8 cellular contexts compared by ENCODE assay signal in the genomic region with DNA sequence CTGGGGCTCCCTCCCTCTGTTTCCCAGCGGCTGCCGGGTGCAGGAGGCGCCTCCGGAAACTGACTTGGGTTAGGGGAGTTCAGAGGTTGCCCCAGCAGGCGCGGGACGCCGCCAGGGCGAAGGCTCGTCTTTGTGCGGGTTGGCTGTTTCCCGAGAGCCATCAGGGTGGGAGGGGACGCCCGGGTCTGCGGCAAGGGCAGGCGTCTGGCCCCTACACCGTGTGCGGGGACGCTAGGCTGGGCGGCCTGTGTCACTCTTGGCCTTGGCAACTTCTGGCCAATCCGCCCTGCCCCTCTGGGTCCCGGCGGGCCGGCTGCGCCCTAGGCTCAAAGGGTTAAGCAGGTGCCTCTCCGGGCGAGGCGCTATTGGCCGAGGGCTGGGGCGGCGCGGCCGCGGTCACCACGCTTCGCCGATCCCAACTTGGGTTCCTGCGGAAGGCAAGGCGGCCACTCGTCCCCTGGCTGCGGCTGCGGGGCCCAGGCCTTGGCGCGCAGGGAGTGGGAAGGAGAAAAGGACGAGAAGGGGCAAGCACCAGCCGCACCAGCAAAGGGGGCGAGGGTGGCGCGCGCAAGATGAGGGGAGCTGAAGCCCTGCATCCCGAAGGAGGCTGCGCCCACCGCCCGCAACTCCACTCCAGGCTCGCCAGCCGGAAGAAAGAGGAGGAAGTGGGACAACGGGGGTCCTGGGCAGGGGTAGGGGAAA. TPM values are rescaled to one million over a fixed set of nuclear protein-coding genes. Genes with fewer than 3 reads are reported as not detected.
DNase-seq lines count a peak whose midpoint lies in the region; ATAC-seq and TF ChIP-seq lines count a peak whose summit lies in the region.

No MANE protein-coding gene starts in this region.

- TF ChIP-seq CTCF in ascending aorta (IDR thresholded peaks at IDR 0.05) = no peak
- no peak for TF ChIP-seq CTCF in prostate gland (IDR thresholded peaks at IDR 0.05)

- no peak overlapping the region for H3K27ac ChIP-seq in ascending aorta
- H3K27ac ChIP-seq in prostate gland = no peak overlapping the region

- H3K4me3 ChIP-seq in ascending aorta (peak overlapping the region; percentile 55 to 70), iPS-15b (ENCODE audit: low read depth, low read length) (peak overlapping the region; percentile 48), prostate gland (peak overlapping the region; percentile 18 to 29)

- DNase-seq in COLO668 (lab: John Stamatoyannopoulos, UW; ENCODE audit: unreplicated experiment) (peak; percentile 56), ascending aorta (ENCODE audit: low spot score in 2 of 2) (no peak), prostate gland (ENCODE audit: low spot score) (no peak), NCI-H146 (lab: John Stamatoyannopoulos, UW) (no peak), NCI-H1417 treated with DMSO at 0.1 percent for 48 hours (lab: John Stamatoyannopoulos, UW) (no peak)

- H3K9ac ChIP-seq in iPS-15b (ENCODE audit: low read depth, low read length) = no peak overlapping the region

- H3K27me3 ChIP-seq in ascending aorta = no peaks in the 10 kb centered on the region
- peaks cover 76% of the 10 kb centered on the region for H3K27me3 ChIP-seq in iPS-15b (ENCODE audit: control insufficient read depth, insufficient read depth, low read length)
- H3K27me3 ChIP-seq in prostate gland (replicated peaks; ENCODE audit: insufficient read depth) = peaks cover 9% of the 10 kb centered on the region

- H3K4me1 ChIP-seq in ascending aorta (peaks cover 3 to 15% of the 10 kb centered on the region in 2 donors), iPS-15b (ENCODE audit: control insufficient read depth, insufficient read depth, low read length) (peaks cover 20% of the 10 kb centered on the region), prostate gland (replicated peaks) (peaks cover 6% of the 10 kb centered on the region)

- ATAC-seq in HG03460 (IDR thresholded peaks at IDR 0.05; ENCODE audit: unreplicated experiment) = no peak
- ATAC-seq in HG02642 (IDR thresholded peaks at IDR 0.05; ENCODE audit: poor library complexity, unreplicated experiment) = no peak

- H3K9me3 ChIP-seq in ascending aorta (no peaks in the 10 kb centered on the region), iPS-15b (ENCODE audit: control insufficient read depth, insufficient read depth, low read length) (no peaks in the 10 kb centered on the region), prostate gland (no peaks in the 10 kb centered on the region)

- intact Hi-C loops in ascending aorta (cut with DNase I) (loop anchor here (10.0 kb wide), 3 partner anchors 228 to 1012 kb away; a partner anchor contains a TSS), prostate gland (cut with DNase I) (loop anchor here (10.0 kb wide), 1 partner anchor 218 kb away; no protein-coding TSS in a partner anchor)

- 5% methylated on average over 54 of the region's 57 CpGs for WGBS in prostate gland

- no peak for TF ChIP-seq POLR2A in prostate gland (IDR thresholded peaks at IDR 0.05)

- H3K36me3 ChIP-seq in ascending aorta (no peaks in the 10 kb centered on the region), iPS-15b (ENCODE audit: control insufficient read depth, insufficient read depth, low read length) (no peaks in the 10 kb centered on the region), prostate gland (no peaks in the 10 kb centered on the region)

RNA-seq across cellular contexts. Expression of a gene that starts 5.6 kb away (rescaled TPM):
- total RNA-seq in ascending aorta (not detected), prostate gland (1 to 10 TPM; 1.1 to 1.8 TPM)
